7 cellular contexts compared by ENCODE assay signal in the genomic region with DNA sequence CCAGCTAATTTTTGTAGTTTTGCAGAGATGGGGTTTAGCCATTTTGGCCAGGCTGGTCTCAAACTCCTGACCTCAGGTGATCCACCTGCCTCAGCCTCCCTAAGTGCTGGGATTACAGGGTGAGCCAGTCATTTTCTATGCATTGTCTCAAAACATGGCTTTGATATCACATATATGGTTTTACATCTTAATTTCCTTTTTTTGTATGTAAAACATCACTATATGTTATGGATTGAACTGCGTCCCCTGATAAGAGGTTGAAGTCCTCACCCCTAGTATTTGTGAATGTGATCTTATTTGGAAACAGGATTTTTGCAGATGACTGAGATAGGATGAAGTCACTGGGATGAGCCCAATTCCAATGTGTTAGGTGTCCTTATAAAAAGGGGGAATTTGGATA.
"Had no signal": no experiment of that assay in that cellular context is flagged by ENCODE, and none has a peak within 500 bp of the region (broad histone marks: within the 10 kb centered on the region; RNA-seq: fewer than 3 reads in every experiment).

No MANE protein-coding gene starts in this region.

- ATAC-seq: HepG2, K562 had no signal

- H3K27ac ChIP-seq: HL-60 had no signal

- H3K4me3 Mint-ChIP-seq: IgD-negative memory B cell had no signal

- H3K4me3 ChIP-seq: K562 had no signal

- H3K4me1 Mint-ChIP-seq: IgD-negative memory B cell had no signal

- DNase-seq: IMR-90, KBM-7, KG1 had no signal
